In the genomic region with DNA sequence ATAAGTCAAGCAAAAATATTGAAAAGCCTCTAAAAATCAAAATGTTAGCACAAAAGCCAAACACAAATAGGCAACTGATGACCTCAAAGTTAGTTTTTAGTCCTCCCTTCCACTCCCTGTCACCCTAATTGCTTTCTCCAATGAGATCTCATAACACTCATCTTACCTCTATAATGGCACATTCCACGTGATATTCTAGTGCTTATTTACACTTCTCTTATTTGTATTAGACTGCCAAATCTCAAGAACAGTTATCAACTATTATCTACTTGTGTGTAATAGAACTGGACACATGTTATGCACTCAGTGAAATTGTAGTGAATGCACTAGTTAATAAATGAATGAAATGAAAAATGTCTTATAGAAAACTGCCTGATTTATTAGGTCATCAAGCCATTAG, we compare ENCODE assay signal across 18 cellular contexts. TPM values are rescaled to one million over a fixed set of nuclear protein-coding genes. Genes with fewer than 3 reads are reported as not detected.
"Had no signal": no experiment of that assay in that cellular context is flagged by ENCODE, and none has a peak within 500 bp of the region (broad histone marks: within the 10 kb centered on the region; RNA-seq: fewer than 3 reads in every experiment).

No MANE protein-coding gene starts in this region.

- H3K9me3 Mint-ChIP-seq: activated T-helper 1 cell treated with anti-CD3 and anti-CD28 coated beads, Interleukin-12 subunit alpha, Interleukin-12 subunit beta, Interleukin-2, Interleukin-4 antibody, amounts not matched to agents 30 ng/mL and 10 ng/mL and 1 ng/mL, durations not matched to agents 14 hours and 24 hours and 36 hours; neural crest cell; stimulated activated naive CD8-positive, alpha-beta T cell treated with anti-CD3 and anti-CD28 coated beads, Interleukin-15, Interleukin-2, amounts not matched to agents 100 ng/mL and 50 ng/mL, for 24 hours had no signal

- H3K27ac Mint-ChIP-seq: activated naive CD8-positive, alpha-beta T cell treated with anti-CD3 and anti-CD28 coated beads, Interleukin-2, amount 10 ng/mL, durations not matched to agents 7 days and 5 days; activated T-helper 1 cell treated with anti-CD3 and anti-CD28 coated beads, Interleukin-12 subunit alpha, Interleukin-12 subunit beta, Interleukin-2, Interleukin-4 antibody, amounts not matched to agents 30 ng/mL and 10 ng/mL and 1 ng/mL, durations not matched to agents 14 hours and 24 hours and 36 hours; stimulated activated naive CD8-positive, alpha-beta T cell treated with anti-CD3 and anti-CD28 coated beads, Interleukin-15, Interleukin-2, amounts not matched to agents 100 ng/mL and 50 ng/mL, for 24 hours had no signal

- FAIRE-seq: frontal cortex had no signal

- H3K27me3 Mint-ChIP-seq: activated naive CD8-positive, alpha-beta T cell treated with anti-CD3 and anti-CD28 coated beads, Interleukin-2, amount 10 ng/mL, durations not matched to agents 7 days and 5 days; stimulated activated naive CD8-positive, alpha-beta T cell treated with anti-CD3 and anti-CD28 coated beads, Interleukin-15, Interleukin-2, amounts not matched to agents 100 ng/mL and 50 ng/mL, for 24 hours had no signal

- H3K36me3 Mint-ChIP-seq: activated naive CD8-positive, alpha-beta T cell treated with anti-CD3 and anti-CD28 coated beads, Interleukin-2, amount 10 ng/mL, durations not matched to agents 7 days and 5 days had no signal

- H3K4me3 Mint-ChIP-seq: activated naive CD8-positive, alpha-beta T cell treated with anti-CD3 and anti-CD28 coated beads, Interleukin-2, amount 10 ng/mL, durations not matched to agents 7 days and 5 days; activated T-helper 1 cell treated with anti-CD3 and anti-CD28 coated beads, Interleukin-12 subunit alpha, Interleukin-12 subunit beta, Interleukin-2, Interleukin-4 antibody, amounts not matched to agents 30 ng/mL and 10 ng/mL and 1 ng/mL, durations not matched to agents 14 hours and 24 hours and 36 hours; neural crest cell; stimulated activated naive CD8-positive, alpha-beta T cell treated with anti-CD3 and anti-CD28 coated beads, Interleukin-15, Interleukin-2, amounts not matched to agents 100 ng/mL and 50 ng/mL, for 24 hours had no signal

- ATAC-seq: upper lobe of right lung had no signal

- H3K27ac ChIP-seq: ascending aorta, breast epithelium, upper lobe of right lung had no signal

- DNase-seq: activated CD4-positive, CD25-positive, alpha-beta regulatory T cell treated with anti-CD3 and anti-CD28 coated beads, Interleukin-2, amount 50 U/mL, for 72 hours; activated naive CD8-positive, alpha-beta T cell treated with anti-CD3 and anti-CD28 coated beads, Interleukin-2, amount 10 ng/mL, durations not matched to agents 7 days and 5 days; cerebellar nuclear complex; head of caudate nucleus; left cardiac atrium; midbrain; upper lobe of right lung had no signal

- H3K4me1 Mint-ChIP-seq: activated naive CD8-positive, alpha-beta T cell treated with anti-CD3 and anti-CD28 coated beads, Interleukin-2, amount 10 ng/mL, durations not matched to agents 7 days and 5 days; neural crest cell had no signal

RNA-seq across cellular contexts. Expression of gene AVPR1A, which starts 55.5 kb away (rescaled TPM):
- total RNA-seq: activated CD8-positive, alpha-beta memory T cell treated with anti-CD3 and anti-CD28 coated beads for 36 hours; activated naive CD8-positive, alpha-beta T cell treated with anti-CD3 and anti-CD28 coated beads, Interleukin-2, amount 10 ng/mL, durations not matched to agents 7 days and 5 days; activated T-helper 1 cell treated with anti-CD3 and anti-CD28 coated beads, Interleukin-12 subunit alpha, Interleukin-12 subunit beta, Interleukin-2, Interleukin-4 antibody, amounts not matched to agents 30 ng/mL and 10 ng/mL and 1 ng/mL, durations not matched to agents 14 hours and 24 hours and 36 hours; lung microvascular endothelial cell; myocyte; neural crest cell; osteoblast; pulmonary artery endothelial cell had no signal
